Comparison of ENCODE assay signal across 12 cellular contexts in genomic region chr16:64615647-64616280, GRCh38.
A peak's percentile ranks its signal among the peaks of the same experiment; 100 is the strongest.
DNase-seq lines count a peak whose midpoint lies in the region; ATAC-seq, FAIRE-seq and TF ChIP-seq lines count a peak whose summit lies in the region.
"Had no signal": no experiment of that assay in that cellular context is flagged by ENCODE, and none has a peak within 500 bp of the region (broad histone marks: within the 10 kb centered on the region; RNA-seq: fewer than 3 reads in every experiment).

No MANE protein-coding gene starts in this region.

- intact Hi-C loops in Right ventricle myocardium inferior (cut with DNase I): no loop called here
- intact Hi-C loops in left ventricle myocardium inferior (cut with micrococcal nuclease): no loop called here
- intact Hi-C loops in upper lobe of right lung (cut with DNase I): no loop called here

- H3K9me3 ChIP-seq in right atrium auricular region: peaks cover 0 to 6% of the 10 kb centered on the region in 2 donors
- no peaks in the 10 kb centered on the region for H3K9me3 ChIP-seq in SJCRH30 (replicated peaks)
- peaks cover 18% of the 10 kb centered on the region for H3K9me3 ChIP-seq in left ventricle myocardium inferior (replicated peaks)
- no peaks in the 10 kb centered on the region for H3K9me3 ChIP-seq in upper lobe of right lung

- no peaks in the 10 kb centered on the region for H3K4me1 ChIP-seq in right atrium auricular region
- peaks cover 12% of the 10 kb centered on the region for H3K4me1 ChIP-seq in SJCRH30
- no peaks in the 10 kb centered on the region for H3K4me1 ChIP-seq in left ventricle myocardium inferior
- H3K4me1 ChIP-seq in upper lobe of right lung: no peaks in the 10 kb centered on the region
- H3K4me1 ChIP-seq: heart right ventricle had no signal

- H3K27me3 ChIP-seq in right atrium auricular region (no peaks in the 10 kb centered on the region), SJCRH30 (no peaks in the 10 kb centered on the region), left ventricle myocardium inferior (ENCODE audit: low read depth) (no peaks in the 10 kb centered on the region), upper lobe of right lung (no peaks in the 10 kb centered on the region)
- H3K27me3 ChIP-seq: heart right ventricle had no signal

- DNase-seq in Right ventricle myocardium inferior (ENCODE audit: missing footprints) (peak; percentile 59), right atrium auricular region (ENCODE audit: low spot score) (no peak), SJCRH30 (peak; percentile 90 to 91), left ventricle myocardium inferior (peak; percentile 21), upper lobe of right lung (peak; percentile 59), H54 (ENCODE audit: insufficient read length, low spot score) (no peak), NCI-H1930 (lab: John Stamatoyannopoulos, UW) (no peak)
- DNase-seq: activated T-cell treated with anti-CD3 and anti-CD28 coated beads, Interleukin-2, amount 50 U/mL, for 24 hours; T1000 had no signal

- H3K27ac ChIP-seq in right atrium auricular region (no peak overlapping the region), SJCRH30 (no peak overlapping the region), left ventricle myocardium inferior (replicated peaks) (no peak overlapping the region), upper lobe of right lung (no peak overlapping the region)
- H3K27ac ChIP-seq: heart right ventricle had no signal

- no peak for FAIRE-seq in H54 (lab: Jason Lieb, UNC)

- H3K36me3 ChIP-seq in right atrium auricular region (no peaks in the 10 kb centered on the region), SJCRH30 (no peaks in the 10 kb centered on the region), left ventricle myocardium inferior (no peaks in the 10 kb centered on the region), upper lobe of right lung (no peaks in the 10 kb centered on the region)
- H3K36me3 ChIP-seq: heart right ventricle had no signal

- H3K4me3 ChIP-seq in right atrium auricular region (no peak overlapping the region), SJCRH30 (no peak overlapping the region), left ventricle myocardium inferior (no peak overlapping the region), upper lobe of right lung (no peak overlapping the region)
- H3K4me3 ChIP-seq: heart right ventricle had no signal

- TF ChIP-seq POLR2A in H54 (IDR thresholded peaks at IDR 0.05; ENCODE audit: low read depth, low read length): no peak

- no peak for TF ChIP-seq CTCF in right atrium auricular region (IDR thresholded peaks at IDR 0.05)
- TF ChIP-seq CTCF in left ventricle myocardium inferior (IDR thresholded peaks at IDR 0.05; ENCODE audit: borderline replicate concordance): no peak
- TF ChIP-seq CTCF in upper lobe of right lung (IDR thresholded peaks at IDR 0.05): no peak

- ATAC-seq in Right ventricle myocardium inferior: peak; percentile 20
- ATAC-seq in upper lobe of right lung: peak; percentile 30
- ATAC-seq in SK-N-SH treated with all-trans-retinoic acid at 6 μM for 48 hours: no peak
- ATAC-seq: stimulated activated memory B cell treated with anti-CD40 and anti-IgM and Interleukin-4, amounts not matched to agents 10 μg/mL and 1 μg/mL and 100 μg/mL, for 72 hours had no signal

TF ChIP-seq in SK-N-SH treated with all-trans-retinoic acid at 6 μM for 48 hours, 23 proteins besides CTCF, POLR2A, EP300 and RAD21:
- no peak for TF ChIP-seq TCF4 (CRISPR knock-in tag; IDR thresholded peaks at IDR 0.05; ENCODE audit: borderline replicate concordance)

Comparison
In these comparisons a context has a peak if more than half of its experiments do, and no peak if none do; other contexts are left out.
1. DNase-seq: peak in Right ventricle myocardium inferior (single experiment), SJCRH30 (2 of 2), left ventricle myocardium inferior (single experiment) and upper lobe of right lung (single experiment); none in right atrium auricular region (single experiment), H54 (single experiment) and NCI-H1930 (0 of 2).